19 cellular contexts compared by ENCODE assay signal in the genomic region with DNA sequence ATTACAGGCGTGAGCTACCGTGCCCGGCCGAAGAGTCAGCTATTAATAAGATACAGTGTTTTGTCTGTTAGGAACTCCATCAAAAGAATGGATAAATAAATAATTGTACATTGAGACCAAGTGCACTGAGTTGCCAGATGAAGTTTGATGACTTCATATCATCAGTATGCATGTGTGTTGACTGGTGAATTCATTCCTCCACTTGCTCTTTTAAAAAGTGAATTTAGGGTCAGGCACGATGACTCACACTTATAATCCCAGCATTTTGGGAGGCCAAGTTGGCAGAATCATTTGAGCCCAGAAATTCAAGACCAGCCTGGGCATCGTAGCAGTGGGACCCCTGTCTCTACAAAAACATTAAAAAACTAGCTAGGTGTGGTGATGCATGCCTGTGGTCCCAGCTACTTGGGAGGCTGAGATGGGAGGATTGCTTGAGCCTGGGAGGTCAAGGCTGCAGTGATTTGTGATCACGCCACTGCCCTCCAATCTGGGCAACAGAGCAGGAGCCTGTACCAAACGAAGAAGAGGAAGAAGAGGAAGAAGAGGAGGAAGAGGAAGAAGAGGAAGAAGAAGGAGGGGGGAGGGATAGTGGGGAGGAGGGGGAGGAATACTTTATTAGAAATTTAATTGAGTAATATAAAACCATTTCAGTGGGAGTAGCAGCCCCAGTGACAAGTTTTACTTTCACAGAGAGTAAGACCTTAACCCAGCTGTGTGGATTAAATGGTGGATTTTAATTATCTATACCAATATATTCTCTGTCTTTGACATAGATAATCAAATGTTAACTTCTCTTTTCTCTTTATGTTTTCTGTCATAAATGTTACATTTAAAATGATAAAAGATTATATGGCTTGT.
A peak's percentile ranks its signal among the peaks of the same experiment; 100 is the strongest.
DNase-seq lines count a peak whose midpoint lies in the region; ATAC-seq and TF ChIP-seq lines count a peak whose summit lies in the region.
"Had no signal": no experiment of that assay in that cellular context is flagged by ENCODE, and none has a peak within 500 bp of the region (broad histone marks: within the 10 kb centered on the region; RNA-seq: fewer than 3 reads in every experiment).

No MANE protein-coding gene starts in this region.

- CTCF ChIA-PET in T-cell (lab: Charles Lee): interaction anchor here in 1 of 2 donors (0.7 kb wide), 1 partner anchor 48 kb away, joined by 3 read pairs; no protein-coding TSS in a partner anchor

- H3K4me1 Mint-ChIP-seq in T-cell: no peaks in the 10 kb centered on the region
- H3K4me1 Mint-ChIP-seq: neural crest cell had no signal

- peaks cover 44% of the 10 kb centered on the region for H3K36me3 Mint-ChIP-seq in T-cell

- no peaks in the 10 kb centered on the region for H3K27me3 Mint-ChIP-seq in T-cell

- H3K4me3 Mint-ChIP-seq in T-cell: no peak overlapping the region
- H3K4me3 Mint-ChIP-seq: GM23338, neural crest cell had no signal

- DNase-seq in GM03348 (ENCODE audit: low spot score) (peak; percentile 56), RPMI7951 (ENCODE audit: low read depth) (peak; percentile 52), epithelial cell of proximal tubule (ENCODE audit: low read depth) (peak; percentile 38), renal cortical epithelial cell (ENCODE audit: low read depth) (peak; percentile 71), T-cell (no peak), NCI-H69 (lab: John Stamatoyannopoulos, UW) (no peak), GM20000 (ENCODE audit: low spot score) (no peak)
- DNase-seq: activated CD8-positive, alpha-beta memory T cell treated with anti-CD3 and anti-CD28 coated beads, Interleukin-2, amount 50 U/mL, for 4 hours; cortex of kidney; left lung; NCI-H1417; NCI-H748 treated with DMSO at 0.1 percent for 48 hours; SHP77; small intestine had no signal

- no peak overlapping the region for H3K27ac Mint-ChIP-seq in T-cell
- H3K27ac Mint-ChIP-seq: activated naive CD4-positive, alpha-beta T cell treated with anti-CD3 and anti-CD28 coated beads, Interleukin-2, amount 50 U/mL, for 72 hours; GM23338 had no signal

- TF ChIP-seq CTCF in epithelial cell of proximal tubule (conservative IDR thresholded peaks at IDR 0.05; ENCODE audit: low read depth, low read length) (no peak), GM20000 (IDR thresholded peaks at IDR 0.05; ENCODE audit: extremely low read depth, missing control alignments) (no peak)

- no peak overlapping the region for H3K4me3 ChIP-seq in epithelial cell of proximal tubule (ENCODE audit: low read depth, low read length)
- H3K4me3 ChIP-seq: GM23338, left lung, thoracic aorta had no signal

- peaks cover 4 to 16% (median 10%) of the 10 kb centered on the region in 3 donors for H3K9me3 Mint-ChIP-seq in T-cell

- no peak for ATAC-seq in T-cell (replicated peaks in 1 of 4)
- no peak for ATAC-seq in GM21619 (IDR thresholded peaks at IDR 0.05; ENCODE audit: unreplicated experiment)
- ATAC-seq: activated naive CD4-positive, alpha-beta T cell treated with anti-CD3 and anti-CD28 coated beads, Interleukin-2, amount 50 U/mL, for 72 hours; GM23338; left lung had no signal

- POLR2A ChIA-PET in T-cell (lab: Charles Lee): no interaction called here

Comparison
In these comparisons a context has a peak if more than half of its experiments do, and no peak if none do; other contexts are left out.
1. DNase-seq: peak in GM03348 (single experiment), RPMI7951 (single experiment), epithelial cell of proximal tubule (single experiment) and renal cortical epithelial cell (single experiment); none in T-cell (0 of 34), NCI-H69 (single experiment) and GM20000 (single experiment).